Comparison of ENCODE assay signal across 40 cellular contexts in the genomic region with DNA sequence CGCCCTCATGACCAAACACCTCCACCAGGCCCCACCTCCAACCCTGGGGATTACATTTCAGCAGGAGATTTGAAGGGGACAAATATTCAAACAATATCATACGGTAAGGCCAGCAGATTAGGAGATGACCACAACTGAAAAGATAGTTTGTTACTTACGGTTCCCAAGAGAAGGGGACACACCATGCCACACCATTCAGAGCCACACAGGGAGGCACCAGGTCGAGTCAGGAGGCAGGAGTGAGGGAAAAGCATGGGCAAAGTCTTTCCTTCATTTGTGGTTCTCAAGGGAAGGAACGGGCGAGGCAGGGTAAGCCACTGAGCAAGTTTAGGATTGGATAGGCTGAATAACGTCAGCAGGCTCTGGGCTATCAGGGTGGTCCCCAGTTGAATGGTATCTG.
"Had no signal": no experiment of that assay in that cellular context is flagged by ENCODE, and none has a peak within 500 bp of the region (broad histone marks: within the 10 kb centered on the region; RNA-seq: fewer than 3 reads in every experiment).

No MANE protein-coding gene starts in this region.

- H3K4me3 Mint-ChIP-seq: activated naive CD4-positive, alpha-beta T cell treated with anti-CD3 and anti-CD28 coated beads for 36 hours; activated naive CD4-positive, alpha-beta T cell treated with anti-CD3 and anti-CD28 coated beads, Interleukin-2, amount 10 ng/mL, durations not matched to agents 7 days and 5 days; activated naive CD4-positive, alpha-beta T cell treated with anti-CD3 and anti-CD28 coated beads, Interleukin-2, amount 50 U/mL, for 24 hours; activated naive CD8-positive, alpha-beta T cell; activated naive CD8-positive, alpha-beta T cell treated with anti-CD3 and anti-CD28 coated beads for 36 hours; activated naive CD8-positive, alpha-beta T cell treated with anti-CD3 and anti-CD28 coated beads, Interleukin-2, amount 10 ng/mL, durations not matched to agents 7 days and 5 days; activated naive CD8-positive, alpha-beta T cell treated with anti-CD3 and anti-CD28 coated beads, Interleukin-2, amount 50 U/mL, for 24 hours; activated T-cell treated with anti-CD3 and anti-CD28 coated beads, Interleukin-2, amount 50 U/mL, for 24 hours; activated T-cell treated with anti-CD3 and anti-CD28 coated beads, Interleukin-2, amount 50 U/mL, for 4 hours; activated T-cell treated with anti-CD3 and anti-CD28 coated beads, Interleukin-2, amount 50 U/mL, for 72 hours; activated T-helper 1 cell treated with anti-CD3 and anti-CD28 coated beads, Interleukin-12 subunit alpha, Interleukin-12 subunit beta, Interleukin-2, Interleukin-4 antibody, amounts not matched to agents 30 ng/mL and 10 ng/mL and 1 ng/mL, durations not matched to agents 14 hours and 24 hours and 36 hours; activated T-helper 17 cell treated with anti-CD3 and anti-CD28 coated beads, Interleukin-2, amount 50 U/mL, for 72 hours; brain; central memory CD8-positive, alpha-beta T cell had no signal

- H3K36me3 ChIP-seq: adrenal gland, ascending aorta, brain microvascular endothelial cell, breast epithelium, cardiac muscle cell had no signal

- H3K27me3 ChIP-seq: adrenal gland, ascending aorta, body of pancreas, brain microvascular endothelial cell, breast epithelium, cardiac muscle cell had no signal

- H3K27me3 Mint-ChIP-seq: activated naive CD4-positive, alpha-beta T cell treated with anti-CD3 and anti-CD28 coated beads, Interleukin-2, amount 50 U/mL, for 24 hours; activated naive CD8-positive, alpha-beta T cell; activated naive CD8-positive, alpha-beta T cell treated with anti-CD3 and anti-CD28 coated beads, Interleukin-2, amount 50 U/mL, for 24 hours; activated T-cell treated with anti-CD3 and anti-CD28 coated beads, Interleukin-2, amount 50 U/mL, for 24 hours had no signal

- H3K4me1 Mint-ChIP-seq: activated naive CD4-positive, alpha-beta T cell treated with anti-CD3 and anti-CD28 coated beads, Interleukin-2, amount 10 ng/mL, durations not matched to agents 7 days and 5 days; activated naive CD4-positive, alpha-beta T cell treated with anti-CD3 and anti-CD28 coated beads, Interleukin-2, amount 50 U/mL, for 24 hours; activated naive CD8-positive, alpha-beta T cell treated with anti-CD3 and anti-CD28 coated beads for 36 hours; activated naive CD8-positive, alpha-beta T cell treated with anti-CD3 and anti-CD28 coated beads, Interleukin-2, amount 10 ng/mL, durations not matched to agents 7 days and 5 days; activated naive CD8-positive, alpha-beta T cell treated with anti-CD3 and anti-CD28 coated beads, Interleukin-2, amount 50 U/mL, for 24 hours; activated T-helper 17 cell treated with anti-CD3 and anti-CD28 coated beads, Interleukin-2, amount 50 U/mL, for 72 hours; central memory CD8-positive, alpha-beta T cell had no signal

- H3K27ac ChIP-seq: adrenal gland, ascending aorta, body of pancreas, brain microvascular endothelial cell, breast epithelium, cardiac muscle cell had no signal

- H3K9me3 ChIP-seq: adrenal gland, ascending aorta, body of pancreas had no signal

- H3K27ac Mint-ChIP-seq: activated naive CD4-positive, alpha-beta T cell treated with anti-CD3 and anti-CD28 coated beads for 36 hours; activated naive CD4-positive, alpha-beta T cell treated with anti-CD3 and anti-CD28 coated beads, Interleukin-2, amount 10 ng/mL, durations not matched to agents 7 days and 5 days; activated naive CD4-positive, alpha-beta T cell treated with anti-CD3 and anti-CD28 coated beads, Interleukin-2, amount 50 U/mL, for 24 hours; activated naive CD4-positive, alpha-beta T cell treated with anti-CD3 and anti-CD28 coated beads, Interleukin-2, amount 50 U/mL, for 72 hours; activated naive CD8-positive, alpha-beta T cell; activated naive CD8-positive, alpha-beta T cell treated with anti-CD3 and anti-CD28 coated beads for 36 hours; activated naive CD8-positive, alpha-beta T cell treated with anti-CD3 and anti-CD28 coated beads, Interleukin-2, amount 10 ng/mL, durations not matched to agents 7 days and 5 days; activated naive CD8-positive, alpha-beta T cell treated with anti-CD3 and anti-CD28 coated beads, Interleukin-2, amount 50 U/mL, for 24 hours; activated T-cell treated with anti-CD3 and anti-CD28 coated beads, Interleukin-2, amount 50 U/mL, for 24 hours; activated T-cell treated with anti-CD3 and anti-CD28 coated beads, Interleukin-2, amount 50 U/mL, for 72 hours; activated T-helper 1 cell treated with anti-CD3 and anti-CD28 coated beads, Interleukin-12 subunit alpha, Interleukin-12 subunit beta, Interleukin-2, Interleukin-4 antibody, amounts not matched to agents 30 ng/mL and 10 ng/mL and 1 ng/mL, durations not matched to agents 14 hours and 24 hours and 36 hours; activated T-helper 17 cell treated with anti-CD3 and anti-CD28 coated beads, Interleukin-2, amount 50 U/mL, for 72 hours; activated T-helper 2 cell treated with anti-CD3 and anti-CD28 coated beads, Interferon-gamma antibody, Interleukin-2, Interleukin-4, amounts not matched to agents 10 μg/mL and 5 μg/mL and 100 μg/mL, durations not matched to agents 14 hours and 24 hours and 36 hours; brain had no signal

- H3K4me3 ChIP-seq: adrenal gland, ascending aorta, body of pancreas, breast epithelium, cardiac muscle cell had no signal

- H3K4me1 ChIP-seq: ascending aorta, body of pancreas, breast epithelium had no signal

- DNase-seq: activated effector memory CD4-positive, alpha-beta T cell treated with anti-CD3 and anti-CD28 coated beads, Interleukin-2, amount 50 U/mL, for 16 hours; activated effector memory CD4-positive, alpha-beta T cell treated with Interleukin-2 at 50 U/mL for 16 hours; activated gamma-delta T cell; activated gamma-delta T cell treated with Interleukin-2 at 50 U/mL for 16 hours; activated naive CD4-positive, alpha-beta T cell; activated naive CD4-positive, alpha-beta T cell treated with anti-CD3 and anti-CD28 coated beads for 36 hours; activated naive CD4-positive, alpha-beta T cell treated with anti-CD3 and anti-CD28 coated beads, Interleukin-2, amount 10 ng/mL, durations not matched to agents 7 days and 5 days; activated naive CD4-positive, alpha-beta T cell treated with anti-CD3 and anti-CD28 coated beads, Interleukin-2, amount 50 U/mL, for 16 hours; activated naive CD4-positive, alpha-beta T cell treated with Interleukin-2 at 50 U/mL for 16 hours; activated naive CD8-positive, alpha-beta T cell treated with anti-CD3 and anti-CD28 coated beads for 36 hours; activated naive CD8-positive, alpha-beta T cell treated with anti-CD3 and anti-CD28 coated beads, Interleukin-2, amount 10 ng/mL, durations not matched to agents 7 days and 5 days; activated naive CD8-positive, alpha-beta T cell treated with anti-CD3 and anti-CD28 coated beads, Interleukin-2, amount 50 U/mL, for 24 hours; activated T-cell treated with anti-CD3 and anti-CD28 coated beads, Interleukin-2, amount 50 U/mL, for 1 hour; activated T-cell treated with anti-CD3 and anti-CD28 coated beads, Interleukin-2, amount 50 U/mL, for 24 hours; activated T-cell treated with anti-CD3 and anti-CD28 coated beads, Interleukin-2, amount 50 U/mL, for 4 hours; activated T-cell treated with anti-CD3 and anti-CD28 coated beads, Interleukin-2, amount 50 U/mL, for 48 hours; activated T-cell treated with anti-CD3 and anti-CD28 coated beads, Interleukin-2, amount 50 U/mL, for 72 hours; adrenal gland; amniotic stem cell; amygdala; anterior cingulate cortex; aorta; body of pancreas; brain microvascular endothelial cell; caudate nucleus; central memory CD4-positive, alpha-beta T cell; cerebellar nuclear complex had no signal

- FAIRE-seq: astrocyte, bronchial epithelial cell had no signal

- H3K9me3 Mint-ChIP-seq: activated naive CD4-positive, alpha-beta T cell treated with anti-CD3 and anti-CD28 coated beads for 36 hours; activated naive CD4-positive, alpha-beta T cell treated with anti-CD3 and anti-CD28 coated beads, Interleukin-2, amount 10 ng/mL, durations not matched to agents 7 days and 5 days; activated naive CD4-positive, alpha-beta T cell treated with anti-CD3 and anti-CD28 coated beads, Interleukin-2, amount 50 U/mL, for 24 hours; activated naive CD4-positive, alpha-beta T cell treated with anti-CD3 and anti-CD28 coated beads, Interleukin-2, amount 50 U/mL, for 72 hours; activated naive CD8-positive, alpha-beta T cell treated with anti-CD3 and anti-CD28 coated beads for 36 hours; activated naive CD8-positive, alpha-beta T cell treated with anti-CD3 and anti-CD28 coated beads, Interleukin-2, amount 10 ng/mL, durations not matched to agents 7 days and 5 days; activated naive CD8-positive, alpha-beta T cell treated with anti-CD3 and anti-CD28 coated beads, Interleukin-2, amount 50 U/mL, for 24 hours; activated T-cell treated with anti-CD3 and anti-CD28 coated beads, Interleukin-2, amount 50 U/mL, for 24 hours; activated T-cell treated with anti-CD3 and anti-CD28 coated beads, Interleukin-2, amount 50 U/mL, for 4 hours; activated T-cell treated with anti-CD3 and anti-CD28 coated beads, Interleukin-2, amount 50 U/mL, for 72 hours; activated T-helper 1 cell treated with anti-CD3 and anti-CD28 coated beads, Interleukin-12 subunit alpha, Interleukin-12 subunit beta, Interleukin-2, Interleukin-4 antibody, amounts not matched to agents 30 ng/mL and 10 ng/mL and 1 ng/mL, durations not matched to agents 14 hours and 24 hours and 36 hours; activated T-helper 17 cell treated with anti-CD3 and anti-CD28 coated beads, Interleukin-2, amount 50 U/mL, for 72 hours; activated T-helper 2 cell treated with anti-CD3 and anti-CD28 coated beads, Interferon-gamma antibody, Interleukin-2, Interleukin-4, amounts not matched to agents 10 μg/mL and 5 μg/mL and 100 μg/mL, durations not matched to agents 14 hours and 24 hours and 36 hours; central memory CD8-positive, alpha-beta T cell had no signal

- H3K36me3 Mint-ChIP-seq: activated naive CD4-positive, alpha-beta T cell treated with anti-CD3 and anti-CD28 coated beads, Interleukin-2, amount 10 ng/mL, durations not matched to agents 7 days and 5 days; activated naive CD4-positive, alpha-beta T cell treated with anti-CD3 and anti-CD28 coated beads, Interleukin-2, amount 50 U/mL, for 24 hours; activated naive CD4-positive, alpha-beta T cell treated with anti-CD3 and anti-CD28 coated beads, Interleukin-2, amount 50 U/mL, for 72 hours; activated naive CD8-positive, alpha-beta T cell; activated naive CD8-positive, alpha-beta T cell treated with anti-CD3 and anti-CD28 coated beads for 36 hours; activated naive CD8-positive, alpha-beta T cell treated with anti-CD3 and anti-CD28 coated beads, Interleukin-2, amount 10 ng/mL, durations not matched to agents 7 days and 5 days; brain had no signal
